ENCODE assay signal across 30 cellular contexts in the genomic region with DNA sequence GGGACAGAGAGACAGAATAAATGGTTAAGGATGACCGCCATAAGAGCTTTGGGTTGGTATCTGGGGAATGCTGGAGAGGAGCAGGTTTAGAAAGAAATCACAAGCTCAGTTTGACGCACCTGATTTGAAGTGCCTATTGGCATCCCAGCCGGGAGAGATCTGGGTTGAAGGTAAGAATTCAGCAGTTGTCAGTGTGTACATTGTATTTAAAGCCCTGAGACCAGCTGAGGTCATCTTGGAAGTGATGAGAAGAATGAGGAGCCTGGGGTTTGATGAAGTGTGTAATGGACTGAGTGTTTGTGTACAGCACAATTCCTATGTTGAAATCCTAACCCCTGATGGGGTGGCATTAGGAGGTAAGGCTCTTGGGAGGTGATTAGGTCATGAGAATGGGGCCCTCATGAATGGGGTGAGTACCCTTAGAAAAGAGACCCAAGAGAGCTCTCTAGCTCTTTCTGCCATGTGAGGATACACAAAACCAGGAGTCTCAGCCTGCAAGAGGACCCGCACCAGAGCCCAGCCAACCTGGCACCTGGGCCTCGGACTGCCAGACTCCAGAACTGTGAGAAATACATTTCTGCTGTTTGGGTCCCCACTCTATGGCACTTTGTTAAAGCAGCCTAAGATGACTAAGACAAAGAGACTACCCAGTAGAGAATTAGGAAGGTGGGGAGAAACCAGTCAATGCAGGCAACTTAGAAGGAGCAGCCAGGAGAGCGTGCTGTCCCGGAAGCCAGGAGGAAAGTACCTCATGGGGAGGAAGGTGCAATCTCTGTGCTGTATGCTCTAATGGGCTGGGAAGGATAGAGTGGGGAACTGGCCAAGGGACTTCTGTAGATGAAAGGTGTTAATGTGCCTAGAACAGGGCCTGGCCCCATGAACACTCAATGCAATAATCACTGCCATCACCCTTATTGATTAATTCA.
"Had no signal": no experiment of that assay in that cellular context is flagged by ENCODE, and none has a peak within 500 bp of the region (broad histone marks: within the 10 kb centered on the region; RNA-seq: fewer than 3 reads in every experiment).

No MANE protein-coding gene starts in this region.

- H3K27ac Mint-ChIP-seq: activated CD4-positive, alpha-beta T cell treated with anti-CD3 and anti-CD28 coated beads for 36 hours; activated CD4-positive, alpha-beta T cell treated with anti-CD3 and anti-CD28 coated beads, Interleukin-2, amount 10 ng/mL, durations not matched to agents 7 days and 5 days; activated CD8-positive, alpha-beta T cell treated with anti-CD3 and anti-CD28 coated beads, Interleukin-2, amount 10 ng/mL, durations not matched to agents 7 days and 5 days; activated naive CD8-positive, alpha-beta T cell treated with anti-CD3 and anti-CD28 coated beads for 36 hours; T-helper 1 cell treated with Interleukin-12 subunit alpha and Interleukin-12 subunit beta and Interleukin-4 antibody, amounts not matched to agents 30 μg/mL and 1 μg/mL, for 36 hours; T-helper 2 cell treated with Interferon-gamma antibody and Interleukin-4, amounts not matched to agents 5 μg/mL and 100 μg/mL, for 36 hours; WTC11 had no signal

- H3K4me2 ChIP-seq: SK-N-SH had no signal

- H3K9ac ChIP-seq: SK-N-SH had no signal

- H3K9me3 Mint-ChIP-seq: activated CD4-positive, alpha-beta T cell treated with anti-CD3 and anti-CD28 coated beads, Interleukin-2, amount 10 ng/mL, durations not matched to agents 7 days and 5 days; activated naive CD8-positive, alpha-beta T cell treated with anti-CD3 and anti-CD28 coated beads for 36 hours; central memory CD8-positive, alpha-beta T cell; T-helper 1 cell treated with Interleukin-12 subunit alpha and Interleukin-12 subunit beta and Interleukin-4 antibody, amounts not matched to agents 30 μg/mL and 1 μg/mL, for 36 hours; T-helper 2 cell treated with Interferon-gamma antibody and Interleukin-4, amounts not matched to agents 5 μg/mL and 100 μg/mL, for 36 hours had no signal

- H3K27me3 Mint-ChIP-seq: activated CD4-positive, alpha-beta T cell treated with anti-CD3 and anti-CD28 coated beads, Interleukin-2, amount 10 ng/mL, durations not matched to agents 7 days and 5 days; activated naive CD8-positive, alpha-beta T cell treated with anti-CD3 and anti-CD28 coated beads for 36 hours had no signal

- H3K4me3 Mint-ChIP-seq: activated CD4-positive, alpha-beta T cell treated with anti-CD3 and anti-CD28 coated beads for 36 hours; activated CD4-positive, alpha-beta T cell treated with anti-CD3 and anti-CD28 coated beads, Interleukin-2, amount 10 ng/mL, durations not matched to agents 7 days and 5 days; activated CD8-positive, alpha-beta T cell treated with anti-CD3 and anti-CD28 coated beads, Interleukin-2, amount 10 ng/mL, durations not matched to agents 7 days and 5 days; activated naive CD8-positive, alpha-beta T cell treated with anti-CD3 and anti-CD28 coated beads for 36 hours; central memory CD8-positive, alpha-beta T cell; T-helper 1 cell treated with Interleukin-12 subunit alpha and Interleukin-12 subunit beta and Interleukin-4 antibody, amounts not matched to agents 30 μg/mL and 1 μg/mL, for 36 hours; T-helper 2 cell treated with Interferon-gamma antibody and Interleukin-4, amounts not matched to agents 5 μg/mL and 100 μg/mL, for 36 hours; WTC11 had no signal

- H3K9me3 ChIP-seq: ascending aorta, Peyer's patch, SJSA1, SK-N-SH had no signal

- H3K4me3 ChIP-seq: ascending aorta, cardiac muscle cell, Peyer's patch, SJSA1 had no signal

- H3K27me3 ChIP-seq: ascending aorta, cardiac muscle cell, Peyer's patch, SJSA1 had no signal

- H3K36me3 ChIP-seq: ascending aorta, cardiac muscle cell, Peyer's patch, SJSA1 had no signal

- H3K9me2 ChIP-seq: SK-N-SH had no signal

- ATAC-seq: activated CD4-positive, alpha-beta T cell treated with anti-CD3 and anti-CD28 coated beads for 36 hours; activated CD4-positive, CD25-positive, alpha-beta regulatory T cell treated with anti-CD3 and anti-CD28 coated beads, Interleukin-2, amount 50 U/mL, for 24 hours; activated CD8-positive, alpha-beta T cell treated with anti-CD3 and anti-CD28 coated beads, Interleukin-2, amount 10 ng/mL, durations not matched to agents 7 days and 5 days; WTC11 had no signal

- H3K27ac ChIP-seq: ascending aorta, cardiac muscle cell, Peyer's patch, SJSA1 had no signal

- H3K4me1 ChIP-seq: ascending aorta, Peyer's patch, SJSA1 had no signal

- DNase-seq: activated CD4-positive, alpha-beta T cell treated with anti-CD3 and anti-CD28 coated beads for 36 hours; activated CD4-positive, alpha-beta T cell treated with anti-CD3 and anti-CD28 coated beads, Interleukin-2, amount 10 ng/mL, durations not matched to agents 7 days and 5 days; activated CD4-positive, alpha-beta T cell treated with anti-CD3 and anti-CD28 coated beads, Interleukin-2, amount 50 U/mL, for 48 hours; activated CD8-positive, alpha-beta memory T cell treated with anti-CD3 and anti-CD28 coated beads, Interleukin-2, amount 50 U/mL, for 48 hours; activated CD8-positive, alpha-beta T cell treated with anti-CD3 and anti-CD28 coated beads, Interleukin-2, amount 10 ng/mL, durations not matched to agents 7 days and 5 days; activated effector memory CD4-positive, alpha-beta T cell treated with Interleukin-2 at 50 U/mL for 16 hours; activated naive CD4-positive, alpha-beta T cell treated with anti-CD3 and anti-CD28 coated beads, Interleukin-2, amount 50 U/mL, for 16 hours; activated naive CD8-positive, alpha-beta T cell treated with anti-CD3 and anti-CD28 coated beads for 36 hours; activated T-cell treated with anti-CD3 and anti-CD28 coated beads, Interleukin-2, amount 50 U/mL, for 48 hours; amniotic stem cell; NCI-H1092 treated with DMSO at 0.1 percent for 48 hours; NCI-H146; NCI-H2029 treated with DMSO at 0.1 percent for 48 hours; NCI-H2107; NCI-H226; NCI-H446 treated with DMSO at 0.1 percent for 48 hours; NCI-H524; NCI-H69; NCI-H82; Peyer's patch; RPMI8226; SK-N-SH had no signal

- H3K36me3 Mint-ChIP-seq: activated naive CD8-positive, alpha-beta T cell treated with anti-CD3 and anti-CD28 coated beads for 36 hours; WTC11 had no signal
